ENCODE assay signal across 12 cellular contexts in the genomic region with DNA sequence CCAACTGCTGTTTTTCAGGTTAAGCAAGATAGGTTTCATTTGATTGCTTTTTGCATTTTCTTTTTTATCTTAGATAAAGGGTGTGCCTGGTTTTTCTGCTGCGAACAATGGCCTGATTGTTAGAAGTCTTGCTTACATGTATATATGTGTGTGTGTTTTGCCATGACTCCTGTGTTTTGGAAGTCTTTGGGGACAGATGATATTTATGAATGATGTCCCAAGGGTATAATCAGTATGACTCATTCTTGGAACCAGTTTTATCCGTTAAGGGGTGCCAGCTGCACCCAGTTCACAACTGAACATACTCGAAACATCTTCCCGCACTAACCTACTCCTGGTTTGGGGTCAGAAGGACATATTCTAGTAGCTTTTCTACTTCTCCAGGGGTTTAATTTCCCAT.
DNase-seq lines count a peak whose midpoint lies in the region; ATAC-seq and TF ChIP-seq lines count a peak whose summit lies in the region.
"Had no signal": no experiment of that assay in that cellular context is flagged by ENCODE, and none has a peak within 500 bp of the region (broad histone marks: within the 10 kb centered on the region; RNA-seq: fewer than 3 reads in every experiment).

No MANE protein-coding gene starts in this region.

- DNase-seq in NCI-H1436 (lab: John Stamatoyannopoulos, UW) (peak; percentile 35), NCI-H1436 treated with DMSO at 0.1 percent for 48 hours (lab: John Stamatoyannopoulos, UW) (no peak), NCI-H748 treated with DMSO at 0.1 percent for 48 hours (lab: John Stamatoyannopoulos, UW) (peak; percentile 37), epithelial cell of esophagus (ENCODE audit: low read depth) (peak; percentile 68), sciatic nerve (ENCODE audit: low spot score) (no peak), NCI-H1694 (lab: John Stamatoyannopoulos, UW) (no peak), CD1c-positive myeloid dendritic cell (ENCODE audit: extremely low spot score) (no peak)
- DNase-seq: anterior cingulate cortex, endodermal cell, nephron progenitor cell had no signal

- TF ChIP-seq CTCF in epithelial cell of esophagus (IDR thresholded peaks at IDR 0.05; ENCODE audit: insufficient read depth, low read depth, low read length, missing control alignments): no peak

- ATAC-seq in sciatic nerve (peak; percentile 29), HG02763 (IDR thresholded peaks at IDR 0.05; ENCODE audit: unreplicated experiment) (no peak)
- ATAC-seq: stimulated activated memory B cell treated with anti-CD40 and anti-IgM and Interleukin-4, amounts not matched to agents 10 μg/mL and 1 μg/mL and 100 μg/mL, for 72 hours had no signal

- H3K4me3 ChIP-seq in epithelial cell of esophagus (ENCODE audit: low read length): no peak overlapping the region

- intact Hi-C loops in sciatic nerve (cut with DNase I): no loop called here

Comparison
In these comparisons a context has a peak if more than half of its experiments do, and no peak if none do; other contexts are left out.
1. DNase-seq: peak in NCI-H1436 (single experiment), NCI-H748 treated with DMSO at 0.1 percent for 48 hours (single experiment) and epithelial cell of esophagus (single experiment); none in NCI-H1436 treated with DMSO at 0.1 percent for 48 hours (single experiment), sciatic nerve (single experiment), NCI-H1694 (single experiment) and CD1c-positive myeloid dendritic cell (single experiment).